9 cellular contexts compared by ENCODE assay signal in genomic region chr20:47354388-47354709, GRCh38. TPM values are rescaled to one million over a fixed set of nuclear protein-coding genes. Genes with fewer than 3 reads are reported as not detected.
DNase-seq lines count a peak whose midpoint lies in the region; ATAC-seq and TF ChIP-seq lines count a peak whose summit lies in the region.
"Had no signal": no experiment of that assay in that cellular context is flagged by ENCODE, and none has a peak within 500 bp of the region (broad histone marks: within the 10 kb centered on the region; RNA-seq: fewer than 3 reads in every experiment).

No MANE protein-coding gene starts in this region.

- no peaks in the 10 kb centered on the region for H3K9me3 Mint-ChIP-seq in CD4-positive, CD25-positive, alpha-beta regulatory T cell
- no peaks in the 10 kb centered on the region for H3K9me3 Mint-ChIP-seq in natural killer cell treated with Interleukin-12 subunit alpha and Interleukin-12 subunit beta and Interleukin-15 and Interleukin-18, amount 100 ng/mL, for 72 hours
- H3K9me3 Mint-ChIP-seq: IgD-negative memory B cell had no signal

- TF ChIP-seq CTCF in NB4 (IDR thresholded peaks at IDR 0.05; ENCODE audit: low read depth, low read length) (no peak), dorsolateral prefrontal cortex (IDR thresholded peaks at IDR 0.05 in 54 of 56, conservative IDR thresholded peaks at IDR 0.05 in 2 of 56; ENCODE audit: low read depth in 1 of 56, partially characterized antibody in 56 of 56) (no peak)

- peaks cover 84% of the 10 kb centered on the region for H3K4me1 ChIP-seq in CD4-positive, CD25-positive, alpha-beta regulatory T cell (ENCODE audit: control insufficient read depth, insufficient read depth, low read length, poor library complexity, severe bottlenecking)

- peaks cover 19% of the 10 kb centered on the region for H3K36me3 Mint-ChIP-seq in CD4-positive, CD25-positive, alpha-beta regulatory T cell
- peaks cover 14% of the 10 kb centered on the region for H3K36me3 Mint-ChIP-seq in natural killer cell treated with Interleukin-12 subunit alpha and Interleukin-12 subunit beta and Interleukin-15 and Interleukin-18, amount 100 ng/mL, for 72 hours

- intact Hi-C loops in dorsolateral prefrontal cortex (cut with DNase I), result loop anchor here in 1 of 2 donors (2.0 to 10.0 kb wide), 2 partner anchors 36 to 80 kb away; no protein-coding TSS in a partner anchor

- peaks cover 24 to 44% (median 31%) of the 10 kb centered on the region in 4 donors for H3K4me1 Mint-ChIP-seq in CD4-positive, CD25-positive, alpha-beta regulatory T cell
- peaks cover 44 to 59% of the 10 kb centered on the region in 2 donors for H3K4me1 Mint-ChIP-seq in natural killer cell treated with Interleukin-12 subunit alpha and Interleukin-12 subunit beta and Interleukin-15 and Interleukin-18, amount 100 ng/mL, for 72 hours (ENCODE audit: low read depth in 2 of 2)

- H3K4me3 Mint-ChIP-seq in CD4-positive, CD25-positive, alpha-beta regulatory T cell, result peak overlapping the region; percentile 94 to 96 (median 95)
- H3K4me3 Mint-ChIP-seq in natural killer cell treated with Interleukin-12 subunit alpha and Interleukin-12 subunit beta and Interleukin-15 and Interleukin-18, amount 100 ng/mL, for 72 hours, result peak overlapping the region; percentile 97

- no peak for ATAC-seq in CD4-positive, CD25-positive, alpha-beta regulatory T cell (ENCODE audit: low read depth in 2 of 2)
- no peak for ATAC-seq in natural killer cell treated with Interleukin-12 subunit alpha and Interleukin-12 subunit beta and Interleukin-15 and Interleukin-18, amount 100 ng/mL, for 72 hours
- no peak for ATAC-seq in GM19463 (IDR thresholded peaks at IDR 0.05; ENCODE audit: unreplicated experiment)
- ATAC-seq in GM19397 (IDR thresholded peaks at IDR 0.05; ENCODE audit: unreplicated experiment), result no peak
- ATAC-seq in HG03432 (IDR thresholded peaks at IDR 0.05; ENCODE audit: unreplicated experiment), result no peak

- TF ChIP-seq POLR2A in NB4 (IDR thresholded peaks at IDR 0.05; ENCODE audit: extremely low read depth, insufficient read length), result no peak

- no peaks in the 10 kb centered on the region for H3K9me3 ChIP-seq in CD4-positive, CD25-positive, alpha-beta regulatory T cell (ENCODE audit: control insufficient read depth in 2 of 2, low read length in 2 of 2)

- no peaks in the 10 kb centered on the region for H3K27me3 ChIP-seq in CD4-positive, CD25-positive, alpha-beta regulatory T cell (ENCODE audit: control insufficient read depth, insufficient read depth, low read length)
- H3K27me3 ChIP-seq in dorsolateral prefrontal cortex, result no peaks in the 10 kb centered on the region

- H3K27ac Mint-ChIP-seq in CD4-positive, CD25-positive, alpha-beta regulatory T cell, result peak overlapping the region; percentile 87 to 99 (median 99)
- peak overlapping the region in 1 of 2 donors; percentile 99 for H3K27ac Mint-ChIP-seq in natural killer cell treated with Interleukin-12 subunit alpha and Interleukin-12 subunit beta and Interleukin-15 and Interleukin-18, amount 100 ng/mL, for 72 hours

- H3K36me3 ChIP-seq in CD4-positive, CD25-positive, alpha-beta regulatory T cell (ENCODE audit: control insufficient read depth, insufficient read depth, low read length), result peaks cover 3% of the 10 kb centered on the region

- peak overlapping the region; percentile 93 for H3K4me3 ChIP-seq in CD4-positive, CD25-positive, alpha-beta regulatory T cell (ENCODE audit: low read depth, low read length)
- peak overlapping the region; percentile 92 for H3K4me3 ChIP-seq in NB4 (ENCODE audit: low read depth, low read length)
- peak overlapping the region in 58 of 59 donors; percentile 8 to 64 (median 50) for H3K4me3 ChIP-seq in dorsolateral prefrontal cortex

- DNase-seq in CD4-positive, CD25-positive, alpha-beta regulatory T cell, result no peak
- DNase-seq in NB4 (ENCODE audit: low read depth), result no peak
- no peak for DNase-seq in dorsolateral prefrontal cortex
- DNase-seq in natural killer cell treated with Interleukin-12 subunit alpha and Interleukin-12 subunit beta and Interleukin-15 and Interleukin-18, amount 100 ng/mL, for 72 hours (ENCODE audit: low spot score), result no peak
- no peak for DNase-seq in HCEC 1CT

- H3K27ac ChIP-seq in CD4-positive, CD25-positive, alpha-beta regulatory T cell (ENCODE audit: insufficient read depth, low read length, poor library complexity, severe bottlenecking), result peak overlapping the region; percentile 89
- H3K27ac ChIP-seq in dorsolateral prefrontal cortex, result peak overlapping the region; percentile 98 to 100 (median 100)

- no peaks in the 10 kb centered on the region for H3K27me3 Mint-ChIP-seq in CD4-positive, CD25-positive, alpha-beta regulatory T cell
- H3K27me3 Mint-ChIP-seq in natural killer cell treated with Interleukin-12 subunit alpha and Interleukin-12 subunit beta and Interleukin-15 and Interleukin-18, amount 100 ng/mL, for 72 hours, result no peaks in the 10 kb centered on the region
- H3K27me3 Mint-ChIP-seq: IgD-negative memory B cell had no signal

RNA-seq across cellular contexts. Expression of gene ZMYND8, which starts 2.1 kb away (rescaled TPM):
- 47.2 TPM for total RNA-seq in CD4-positive, CD25-positive, alpha-beta regulatory T cell
- 10 to 100 TPM in 1 of 4 donors, 1 to 10 TPM in 3; 7.5 to 10.4 (median 8.2) TPM for polyA plus RNA-seq in CD4-positive, CD25-positive, alpha-beta regulatory T cell
- total RNA-seq in dorsolateral prefrontal cortex, result 100 to 1,000 TPM in 82 of 120 experiments, 10 to 100 TPM in 38; 67.0 to 236 (median 109) TPM
- 10 to 100 TPM; 42.1 to 65.7 TPM for total RNA-seq in natural killer cell treated with Interleukin-12 subunit alpha and Interleukin-12 subunit beta and Interleukin-15 and Interleukin-18, amount 100 ng/mL, for 72 hours
